In the genomic region with DNA sequence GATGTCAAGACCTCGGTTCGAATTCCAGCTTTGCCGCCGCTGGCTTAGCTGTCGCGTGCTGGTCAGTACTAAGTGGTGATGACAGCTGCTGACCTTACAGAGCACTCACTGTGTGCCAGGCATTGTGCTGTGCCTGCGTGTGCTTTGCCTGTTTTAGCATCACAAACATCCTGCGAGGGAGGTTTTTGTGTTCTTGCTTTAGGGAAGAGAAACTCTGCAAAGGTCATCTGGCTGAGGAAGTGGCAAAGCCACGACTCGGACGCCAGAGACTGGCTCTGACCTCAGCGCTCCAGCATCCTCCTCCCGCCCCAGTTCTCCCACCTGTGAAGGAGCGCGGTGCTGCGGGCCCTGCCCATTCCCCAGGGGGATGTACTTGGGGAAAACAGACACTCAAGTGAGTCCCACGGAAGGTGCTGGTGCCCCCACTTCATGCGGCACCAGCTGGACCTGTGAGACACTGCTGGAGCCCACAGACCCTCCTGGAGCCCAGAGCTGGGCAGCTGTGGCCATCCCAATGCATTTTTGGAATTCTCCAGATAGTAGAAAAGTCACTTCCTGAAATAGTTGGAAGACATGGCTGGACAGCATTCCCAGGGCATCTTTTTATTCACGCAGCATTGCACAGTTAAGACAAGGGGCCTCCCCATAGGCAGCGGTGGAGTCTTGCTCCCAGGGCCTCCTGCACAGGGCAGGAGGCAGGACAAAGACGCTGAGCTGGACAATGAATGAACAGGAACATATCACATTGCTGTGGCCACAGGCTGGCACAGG, we compare ENCODE assay signal across 1 cellular context.
TF ChIP-seq lines count a peak whose summit lies in the region.

No MANE protein-coding gene starts in this region.

TF ChIP-seq in GM23338, 12 proteins besides CTCF, POLR2A, EP300 and RAD21:
- TF ChIP-seq EZH2 (IDR thresholded peaks at IDR 0.05; ENCODE audit: low read depth, unreplicated experiment) (no peak), ZNF114 (CRISPR knock-in tag; IDR thresholded peaks at IDR 0.05) (no peak), ZNF331 (CRISPR knock-in tag; IDR thresholded peaks at IDR 0.05; ENCODE audit: low read depth) (no peak)
